ENCODE assay signal across 32 cellular contexts in genomic region chr3:9508781-9509180, GRCh38. TPM values are rescaled to one million over a fixed set of nuclear protein-coding genes. Genes with fewer than 3 reads are reported as not detected.
DNase-seq lines count a peak whose midpoint lies in the region; ATAC-seq, FAIRE-seq and TF ChIP-seq lines count a peak whose summit lies in the region.
"Had no signal": no experiment of that assay in that cellular context is flagged by ENCODE, and none has a peak within 500 bp of the region (broad histone marks: within the 10 kb centered on the region; RNA-seq: fewer than 3 reads in every experiment).

No MANE protein-coding gene starts in this region.

- H3K4me3 Mint-ChIP-seq in T-helper 17 cell: peak overlapping the region; percentile 28
- H3K4me3 Mint-ChIP-seq: activated CD4-positive, alpha-beta T cell treated with anti-CD3 and anti-CD28 coated beads, Interleukin-2, amount 10 ng/mL, durations not matched to agents 7 days and 5 days; activated naive CD8-positive, alpha-beta T cell treated with anti-CD3 and anti-CD28 coated beads for 36 hours; HFFc6; mesothelial cell of epicardium had no signal

- peaks cover 3% of the 10 kb centered on the region for H3K4me1 Mint-ChIP-seq in T-helper 17 cell
- H3K4me1 Mint-ChIP-seq: activated CD4-positive, alpha-beta T cell treated with anti-CD3 and anti-CD28 coated beads, Interleukin-2, amount 10 ng/mL, durations not matched to agents 7 days and 5 days; mesothelial cell of epicardium had no signal

- H3K27me3 ChIP-seq in tibial artery (peaks cover 0 to 31% of the 10 kb centered on the region in 2 donors), sigmoid colon (peaks cover 3 to 38% (median 25%) of the 10 kb centered on the region in 3 donors), ascending aorta (peaks cover 4% of the 10 kb centered on the region)
- H3K27me3 ChIP-seq: SJCRH30, thyroid gland had no signal

- TF ChIP-seq POLR2A in A549 (IDR thresholded peaks at IDR 0.05; ENCODE audit: low read length) (no peak), sigmoid colon (IDR thresholded peaks at IDR 0.05) (no peak)

- no peak for DNase-seq in A549 (ENCODE audit: low read depth in 1 of 2, low spot score in 1 of 2)
- peak; percentile 25 for DNase-seq in G401 (ENCODE audit: low spot score)
- DNase-seq in T-helper 17 cell: no peak
- peak; percentile 61 for DNase-seq in iPS-NIHi11 (ENCODE audit: low spot score)
- no peak for DNase-seq in tibial artery
- no peak for DNase-seq in sigmoid colon
- no peak for DNase-seq in ascending aorta (ENCODE audit: low spot score in 2 of 2)
- DNase-seq: activated CD4-positive, alpha-beta T cell treated with anti-CD3 and anti-CD28 coated beads, Interleukin-2, amount 10 ng/mL, durations not matched to agents 7 days and 5 days; activated effector memory CD4-positive, alpha-beta T cell treated with Interleukin-2 at 50 U/mL for 16 hours; activated naive CD8-positive, alpha-beta T cell treated with anti-CD3 and anti-CD28 coated beads for 36 hours; activated T-cell treated with anti-CD3 and anti-CD28 coated beads, Interleukin-2, amount 50 U/mL, for 1 hour; anterior cingulate cortex; CD4-positive, alpha-beta memory T cell; effector memory CD4-positive, alpha-beta T cell; GF-D8; HFFc6; kidney; NCI-H2081 treated with DMSO at 0.1 percent for 48 hours; NCI-H2227 treated with DMSO at 0.1 percent for 48 hours; NCI-H774; nucleus accumbens; SJCRH30; stimulated activated CD4-positive, alpha-beta T cell treated with anti-CD3 and anti-CD28 coated beads, Interleukin-12 subunit alpha, Interleukin-12 subunit beta, amount 100 ng/mL, for 4 hours; stimulated activated CD4-positive, alpha-beta T cell treated with anti-CD3 and anti-CD28 coated beads, Interleukin-2, amount 100 ng/mL, for 48 hours; thyroid gland; WERI-Rb-1 had no signal

- H3K27ac Mint-ChIP-seq in T-helper 17 cell: no peak overlapping the region
- H3K27ac Mint-ChIP-seq: activated CD4-positive, alpha-beta T cell treated with anti-CD3 and anti-CD28 coated beads, Interleukin-2, amount 10 ng/mL, durations not matched to agents 7 days and 5 days; activated naive CD8-positive, alpha-beta T cell treated with anti-CD3 and anti-CD28 coated beads for 36 hours; CD4-positive, alpha-beta memory T cell; HFFc6; mesothelial cell of epicardium had no signal

- peaks cover 43% of the 10 kb centered on the region for H3K27me3 Mint-ChIP-seq in T-helper 17 cell

- no peaks in the 10 kb centered on the region for H3K9me3 ChIP-seq in A549
- no peaks in the 10 kb centered on the region for H3K9me3 ChIP-seq in T-helper 17 cell (ENCODE audit: control insufficient read depth, low read length, poor library complexity, severe bottlenecking)
- no peaks in the 10 kb centered on the region for H3K9me3 ChIP-seq in tibial artery
- H3K9me3 ChIP-seq in sigmoid colon: no peaks in the 10 kb centered on the region
- no peaks in the 10 kb centered on the region for H3K9me3 ChIP-seq in ascending aorta
- H3K9me3 ChIP-seq: prostate gland, SJCRH30, thyroid gland had no signal

- in situ Hi-C loops in G401 (cut with HindIII; ENCODE audit: low sequenced_read_pairs): no loop called here

- no peak overlapping the region for H3K4me3 ChIP-seq in A549
- H3K4me3 ChIP-seq in tibial artery: no peak overlapping the region
- no peak overlapping the region for H3K4me3 ChIP-seq in sigmoid colon
- no peak overlapping the region for H3K4me3 ChIP-seq in ascending aorta
- H3K4me3 ChIP-seq: coronary artery, prostate gland, SJCRH30, thyroid gland had no signal

- intact Hi-C loops in tibial artery (cut with DNase I; ENCODE audit: low total_unique reads) (no loop called here), sigmoid colon (cut with DNase I) (no loop called here), ascending aorta (cut with DNase I) (no loop called here)

- H3K36me3 Mint-ChIP-seq in T-helper 17 cell (ENCODE audit: low read depth): peaks cover 7% of the 10 kb centered on the region
- H3K36me3 Mint-ChIP-seq: activated naive CD8-positive, alpha-beta T cell treated with anti-CD3 and anti-CD28 coated beads for 36 hours; CD4-positive, alpha-beta memory T cell; mesothelial cell of epicardium had no signal

- POLR2A ChIA-PET in A549 (lab: Yijun Ruan, JAX): no interaction called here

- CTCF ChIA-PET in A549 (lab: Yijun Ruan, JAX): interaction anchor here (0.6 kb wide), 1 partner anchor 768 kb away, joined by 3 read pairs; no protein-coding TSS in a partner anchor

- no peak for TF ChIP-seq RAD21 in A549 (conservative IDR thresholded peaks at IDR 0.05 in 1 of 2, IDR thresholded peaks at IDR 0.05 in 1 of 2)

- TF ChIP-seq EP300 in A549 (IDR thresholded peaks at IDR 0.05): no peak
- no peak for TF ChIP-seq EP300 in sigmoid colon (IDR thresholded peaks at IDR 0.05)

- H3K36me3 ChIP-seq in tibial artery (no peaks in the 10 kb centered on the region), sigmoid colon (no peaks in the 10 kb centered on the region), ascending aorta (no peaks in the 10 kb centered on the region)
- H3K36me3 ChIP-seq: prostate gland, SJCRH30, thyroid gland had no signal

- WGBS in A549 (ENCODE audit: missing lambda C conversion rate): 47% methylated on average over 24 of the region's 25 CpGs
- WGBS in sigmoid colon, 2 donors: 19 to 25% methylated on average over 25 of the region's 25 CpGs

- H3K4me1 ChIP-seq in A549: no peaks in the 10 kb centered on the region
- H3K4me1 ChIP-seq in tibial artery: no peaks in the 10 kb centered on the region
- H3K4me1 ChIP-seq in sigmoid colon: no peaks in the 10 kb centered on the region
- H3K4me1 ChIP-seq in ascending aorta: no peaks in the 10 kb centered on the region
- H3K4me1 ChIP-seq: prostate gland, SJCRH30, thyroid gland had no signal

- no peak for FAIRE-seq in A549 (lab: Jason Lieb, UNC)
- FAIRE-seq: kidney had no signal

- no peak overlapping the region for H3K4me2 ChIP-seq in A549

- TF ChIP-seq CTCF in A549 (IDR thresholded peaks at IDR 0.05) (no peak), tibial artery (IDR thresholded peaks at IDR 0.05) (no peak), sigmoid colon (IDR thresholded peaks at IDR 0.05) (no peak), ascending aorta (IDR thresholded peaks at IDR 0.05) (no peak)

- ATAC-seq in A549: peak; percentile 43 to 46; a peak in 3 of 6 replicates
- ATAC-seq in T-helper 17 cell: no peak
- ATAC-seq in HG02870 (IDR thresholded peaks at IDR 0.05; ENCODE audit: unreplicated experiment): no peak
- ATAC-seq: sciatic nerve had no signal

- H3K27ac ChIP-seq in A549: no peak overlapping the region
- no peak overlapping the region for H3K27ac ChIP-seq in tibial artery
- H3K27ac ChIP-seq in sigmoid colon: no peak overlapping the region
- no peak overlapping the region for H3K27ac ChIP-seq in ascending aorta
- H3K27ac ChIP-seq: coronary artery, prostate gland, SJCRH30, thyroid gland, WERI-Rb-1 had no signal

TF ChIP-seq in A549, 52 proteins besides CTCF, POLR2A, EP300 and RAD21:
- TF ChIP-seq POLR2AphosphoS2 (conservative IDR thresholded peaks at IDR 0.05; ENCODE audit: low read length): no peak
- TF ChIP-seq USF2 (IDR thresholded peaks at IDR 0.05): no peak
- no peak for TF ChIP-seq ZFP36 (IDR thresholded peaks at IDR 0.05; ENCODE audit: borderline replicate concordance, partially characterized antibody)
- TF ChIP-seq, protein P1, sequence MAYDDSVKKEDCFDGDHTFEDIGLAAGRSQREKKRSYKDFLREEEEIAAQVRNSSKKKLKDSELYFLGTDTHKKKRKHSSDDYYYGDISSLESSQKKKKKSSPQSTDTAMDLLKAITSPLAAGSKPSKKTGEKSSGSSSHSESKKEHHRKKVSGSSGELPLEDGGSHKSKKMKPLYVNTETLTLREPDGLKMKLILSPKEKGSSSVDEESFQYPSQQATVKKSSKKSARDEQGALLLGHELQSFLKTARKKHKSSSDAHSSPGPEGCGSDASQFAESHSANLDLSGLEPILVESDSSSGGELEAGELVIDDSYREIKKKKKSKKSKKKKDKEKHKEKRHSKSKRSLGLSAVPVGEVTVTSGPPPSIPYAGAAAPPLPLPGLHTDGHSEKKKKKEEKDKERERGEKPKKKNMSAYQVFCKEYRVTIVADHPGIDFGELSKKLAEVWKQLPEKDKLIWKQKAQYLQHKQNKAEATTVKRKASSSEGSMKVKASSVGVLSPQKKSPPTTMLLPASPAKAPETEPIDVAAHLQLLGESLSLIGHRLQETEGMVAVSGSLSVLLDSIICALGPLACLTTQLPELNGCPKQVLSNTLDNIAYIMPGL (CRISPR knock-in tag; IDR thresholded peaks at IDR 0.05; ENCODE audit: borderline replicate concordance): no peak

RNA-seq across cellular contexts. Expression of gene LHFPL4, which starts 44.8 kb away (rescaled TPM):
- polyA plus RNA-seq in A549 (2011; rRNA removed): 0.08 and 0.21 TPM in 2 replicates
- 0.06 and 0.08 TPM in 2 replicates for polyA plus RNA-seq in A549 (2012; cell fraction: cytosol; rRNA removed)
- polyA plus RNA-seq in A549 (2012; cell fraction: nucleus; rRNA removed): 0.02 and 0.04 TPM in 2 replicates
- 0.14 to 0.39 TPM (median 0.18 TPM) in 3 replicates for polyA plus RNA-seq in A549 (2017; fragmentation: RNase III; extraction: RNeasy Plus Mini Kit Qiagen cat#74134 plus additional on column Dnase treatment)
- polyA minus RNA-seq in A549 (2011; rRNA and poly(A)+ RNA removed): 0.05 and 0.25 TPM in 2 replicates
- not detected in 2 replicates for total RNA-seq in G401 (2014; rRNA removed; shearing (Covaris generic))
- total RNA-seq in T-helper 17 cell: not detected
- total RNA-seq in sigmoid colon: 1 to 10 TPM in 2 of 4 donors, under 1 TPM in 1, not detected in 1; 0.36 to 5.1 (median 1.1) TPM
- polyA plus RNA-seq in sigmoid colon: under 1 TPM in 1 of 3 donors, not detected in 2; 0.26 TPM
- not detected for total RNA-seq in ascending aorta
- total RNA-seq: activated CD4-positive, alpha-beta T cell treated with anti-CD3 and anti-CD28 coated beads, Interleukin-2, amount 10 ng/mL, durations not matched to agents 7 days and 5 days; activated naive CD8-positive, alpha-beta T cell treated with anti-CD3 and anti-CD28 coated beads for 36 hours; CD4-positive, alpha-beta memory T cell; HFFc6; liver; mesothelial cell of epicardium; sciatic nerve; SJCRH30 had no signal

Comparison
In these comparisons a context has a peak if more than half of its experiments do, and no peak if none do; other contexts are left out.
1. ATAC-seq: peak in A549 (2 of 2); none in T-helper 17 cell (single experiment) and HG02870 (single experiment).
2. DNase-seq: peak in G401 (single experiment) and iPS-NIHi11 (single experiment); none in A549 (0 of 2), T-helper 17 cell (0 of 3), tibial artery (0 of 2), sigmoid colon (single experiment) and ascending aorta (0 of 2).